In genomic region chr11:64226507-64227051, GRCh38 we compare ENCODE assay signal across 8 cellular contexts. TPM values are rescaled to one million over a fixed set of nuclear protein-coding genes. Genes with fewer than 3 reads are reported as not detected.
DNase-seq lines count a peak whose midpoint lies in the region; ATAC-seq and TF ChIP-seq lines count a peak whose summit lies in the region.

No MANE protein-coding gene starts in this region.

- H3K36me3 ChIP-seq in KOPT-K1 (ENCODE audit: insufficient read depth, low read length), result peaks cover 28% of the 10 kb centered on the region

- H3K27ac ChIP-seq in KOPT-K1 (ENCODE audit: low read depth, low read length, poor library complexity, severe bottlenecking), result peak overlapping the region; percentile 92

- intact Hi-C loops in MCF 10A (cut with micrococcal nuclease), result loop anchor here (2.0 kb wide), 1 partner anchor 40 kb away; the partner anchor contains the start of gene STIP1

- BruUV-seq in MCF 10A (replicated peaks; lab: Mats Ljungman, UMichigan), result TSS peak; percentile 63

- no peaks in the 10 kb centered on the region for H3K9me3 ChIP-seq in KOPT-K1 (ENCODE audit: insufficient read depth, low read length, poor library complexity, severe bottlenecking)

- CTCF ChIA-PET in T-cell (lab: Charles Lee) (interaction anchor here (0.5 to 1.6 kb wide), 6 partner anchors 12 to 91 kb away, joined by 3 to 9 read pairs (median 4); partner anchors contain the start of genes FERMT3 (in 1 of the 2), PRDX5 (in 1 of the 2) and TRMT112 (in 1 of the 2)), MCF 10A (lab: Yijun Ruan, JAX) (interaction anchor here (0.8 to 4.7 kb wide), 8 partner anchors 15 to 105 kb away, joined by 3 to 22 read pairs (median 4); partner anchors contain the start of genes CATSPERZ and STIP1)

- peak; percentile 31 to 46 (median 40) for ATAC-seq in T-cell (replicated peaks in 1 of 4)
- ATAC-seq in stimulated activated naive B cell treated with anti-CD40 and anti-IgM and Interleukin-4, amounts not matched to agents 10 μg/mL and 1 μg/mL and 100 μg/mL, for 72 hours (replicated peaks), result peak; percentile 53 to 58
- ATAC-seq in GM19455 (IDR thresholded peaks at IDR 0.05; ENCODE audit: unreplicated experiment), result no peak

- H3K9me3 Mint-ChIP-seq in T-cell, result no peaks in the 10 kb centered on the region
- no peaks in the 10 kb centered on the region for H3K9me3 Mint-ChIP-seq in MCF 10A (ENCODE audit: unreplicated experiment)
- no peaks in the 10 kb centered on the region for H3K9me3 Mint-ChIP-seq in stimulated activated naive B cell treated with anti-CD40 and anti-IgM and Interleukin-4, amounts not matched to agents 10 μg/mL and 1 μg/mL and 100 μg/mL, for 72 hours

- DNase-seq in NCI-H2227 (lab: John Stamatoyannopoulos, UW; ENCODE audit: unreplicated experiment) (peak; percentile 63), NCI-H2227 treated with DMSO at 0.1 percent for 48 hours (lab: John Stamatoyannopoulos, UW) (no peak), T-cell (peak in 25 of 34 experiments; percentile 28 to 63 (median 44)), MCF 10A (ENCODE audit: unreplicated experiment) (no peak), kidney tubule cell (ENCODE audit: low spot score) (peak; percentile 47)
- DNase-seq in stimulated activated naive B cell treated with anti-CD40 and anti-IgM and Interleukin-4, amounts not matched to agents 10 μg/mL and 1 μg/mL and 100 μg/mL, for 72 hours, result peak; percentile 81

- H3K27me3 Mint-ChIP-seq in T-cell (no peaks in the 10 kb centered on the region), MCF 10A (ENCODE audit: insufficient read depth, unreplicated experiment) (no peaks in the 10 kb centered on the region)
- no peaks in the 10 kb centered on the region for H3K27me3 Mint-ChIP-seq in stimulated activated naive B cell treated with anti-CD40 and anti-IgM and Interleukin-4, amounts not matched to agents 10 μg/mL and 1 μg/mL and 100 μg/mL, for 72 hours

- H3K4me3 Mint-ChIP-seq in T-cell (peak overlapping the region; percentile 80 to 92 (median 86)), MCF 10A (ENCODE audit: unreplicated experiment) (peak overlapping the region; percentile 80)
- H3K4me3 Mint-ChIP-seq in stimulated activated naive B cell treated with anti-CD40 and anti-IgM and Interleukin-4, amounts not matched to agents 10 μg/mL and 1 μg/mL and 100 μg/mL, for 72 hours, result peak overlapping the region; percentile 92 to 95

- TF ChIP-seq CTCF in MCF 10A (IDR thresholded peaks at IDR 0.05; ENCODE audit: unreplicated experiment), result no peak

- H3K27ac Mint-ChIP-seq in T-cell (peak overlapping the region; percentile 84 to 88), MCF 10A (ENCODE audit: low read depth, unreplicated experiment) (peak overlapping the region; percentile 80)
- H3K27ac Mint-ChIP-seq in stimulated activated naive B cell treated with anti-CD40 and anti-IgM and Interleukin-4, amounts not matched to agents 10 μg/mL and 1 μg/mL and 100 μg/mL, for 72 hours, result peak overlapping the region; percentile 95

- H3K36me3 Mint-ChIP-seq in T-cell (no peaks in the 10 kb centered on the region), MCF 10A (ENCODE audit: insufficient read depth, unreplicated experiment) (peaks cover 6% of the 10 kb centered on the region)
- peaks cover 30 to 32% of the 10 kb centered on the region in 2 donors for H3K36me3 Mint-ChIP-seq in stimulated activated naive B cell treated with anti-CD40 and anti-IgM and Interleukin-4, amounts not matched to agents 10 μg/mL and 1 μg/mL and 100 μg/mL, for 72 hours

- POLR2A ChIA-PET in T-cell (lab: Charles Lee), result interaction anchor here in 1 of 2 donors (0.5 kb wide), 1 partner anchor 46 kb away, joined by 4 read pairs; no protein-coding TSS in a partner anchor
- POLR2A ChIA-PET in MCF 10A (lab: Yijun Ruan, JAX), result interaction anchor here (0.9 to 11.9 kb wide), 20 partner anchors 9 to 1499 kb away, joined by 3 to 122 read pairs (median 4); partner anchors contain the start of genes BAD, ESRRA, FKBP2 and HNRNPUL2

- H3K4me1 Mint-ChIP-seq in T-cell (peaks cover 35 to 48% (median 41%) of the 10 kb centered on the region in 3 donors), MCF 10A (ENCODE audit: insufficient read depth, unreplicated experiment) (peaks cover 8% of the 10 kb centered on the region)
- H3K4me1 Mint-ChIP-seq in stimulated activated naive B cell treated with anti-CD40 and anti-IgM and Interleukin-4, amounts not matched to agents 10 μg/mL and 1 μg/mL and 100 μg/mL, for 72 hours, result peaks cover 34 to 68% of the 10 kb centered on the region in 2 donors

RNA-seq across cellular contexts. Expression of gene NUDT22, which starts 0.5 kb away (rescaled TPM):
- total RNA-seq in T-cell (100 to 1,000 TPM in 1 of 5 donors, 10 to 100 TPM in 4; 49.7 to 108 (median 97.5) TPM), MCF 10A (2022) (51.0 and 73.6 TPM in 2 replicates)

RNA-seq across cellular contexts. Expression of gene TRPT1, which starts 0.6 kb away (rescaled TPM):
- total RNA-seq in T-cell (10 to 100 TPM; 16.1 to 48.3 (median 40.2) TPM), MCF 10A (2022) (27.0 and 31.3 TPM in 2 replicates)

RNA-seq across cellular contexts. Expression of gene DNAJC4, which starts 3.8 kb away (rescaled TPM):
- 10 to 100 TPM; 46.2 to 64.7 (median 51.4) TPM for total RNA-seq in T-cell
- total RNA-seq in MCF 10A (2022), result 19.5 and 27.0 TPM in 2 replicates

RNA-seq across cellular contexts. Expression of gene VEGFB, which starts 7.8 kb away (rescaled TPM):
- total RNA-seq in T-cell, result 10 to 100 TPM; 47.9 to 80.7 (median 76.0) TPM
- total RNA-seq in MCF 10A (2022), result 46.0 and 60.3 TPM in 2 replicates

RNA-seq across cellular contexts. Expression of gene FKBP2, which starts 14.3 kb away (rescaled TPM):
- total RNA-seq in T-cell, result 10 to 100 TPM; 17.9 to 53.0 (median 42.9) TPM
- 84.7 and 86.0 TPM in 2 replicates for total RNA-seq in MCF 10A (2022)

Comparison
In these comparisons a context has a peak if more than half of its experiments do, and no peak if none do; other contexts are left out.
1. DNase-seq: peak in NCI-H2227 (single experiment), T-cell (25 of 34), kidney tubule cell (single experiment) and stimulated activated naive B cell treated with anti-CD40 and anti-IgM and Interleukin-4, amounts not matched to agents 10 μg/mL and 1 μg/mL and 100 μg/mL, for 72 hours (single experiment); none in NCI-H2227 treated with DMSO at 0.1 percent for 48 hours (single experiment) and MCF 10A (single experiment).
2. Peak in every context shown above with its lines, with median percentiles within 50 percentile points of each other: H3K27ac Mint-ChIP-seq and H3K4me3 Mint-ChIP-seq.